Comparison of ENCODE assay signal across 1 cellular context in genomic region chr1:179925906-179926305, GRCh38.
A peak's percentile ranks its signal among the peaks of the same experiment; 100 is the strongest.
TF ChIP-seq lines count a peak whose summit lies in the region.

No MANE protein-coding gene starts in this region.

TF ChIP-seq in K562, 482 proteins besides CTCF, POLR2A, EP300 and RAD21:
- TF ChIP-seq, protein P1, sequence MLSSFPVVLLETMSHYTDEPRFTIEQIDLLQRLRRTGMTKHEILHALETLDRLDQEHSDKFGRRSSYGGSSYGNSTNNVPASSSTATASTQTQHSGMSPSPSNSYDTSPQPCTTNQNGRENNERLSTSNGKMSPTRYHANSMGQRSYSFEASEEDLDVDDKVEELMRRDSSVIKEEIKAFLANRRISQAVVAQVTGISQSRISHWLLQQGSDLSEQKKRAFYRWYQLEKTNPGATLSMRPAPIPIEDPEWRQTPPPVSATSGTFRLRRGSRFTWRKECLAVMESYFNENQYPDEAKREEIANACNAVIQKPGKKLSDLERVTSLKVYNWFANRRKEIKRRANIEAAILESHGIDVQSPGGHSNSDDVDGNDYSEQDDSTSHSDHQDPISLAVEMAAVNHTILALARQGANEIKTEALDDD (IDR thresholded peaks at IDR 0.05): peak; percentile 47; the same call in 1 of the 2 replicates
- TF ChIP-seq EWSR1 (IDR thresholded peaks at IDR 0.05; ENCODE audit: borderline replicate concordance, low read depth, partially characterized antibody): no peak
- TF ChIP-seq CBX2 (IDR thresholded peaks at IDR 0.05; ENCODE audit: insufficient read depth, low read length, poor library complexity, severe bottlenecking): no peak
- TF ChIP-seq THRA (IDR thresholded peaks at IDR 0.05): no peak
